ENCODE assay signal across 8 cellular contexts in genomic region chr11:45180888-45181594, GRCh38. TPM values are rescaled to one million over a fixed set of nuclear protein-coding genes. Genes with fewer than 3 reads are reported as not detected.
DNase-seq lines count a peak whose midpoint lies in the region; ATAC-seq and TF ChIP-seq lines count a peak whose summit lies in the region.

No MANE protein-coding gene starts in this region.

- H3K27me3 ChIP-seq in HL-60 (ENCODE audit: insufficient read depth, poor library complexity, severe bottlenecking): peaks cover 13% of the 10 kb centered on the region

- H3K27ac ChIP-seq in HL-60 (replicated peaks): no peak overlapping the region

- ATAC-seq in activated CD4-positive, CD25-positive, alpha-beta regulatory T cell treated with anti-CD3 and anti-CD28 coated beads, Interleukin-2, amount 50 U/mL, for 24 hours: peak; percentile 86 to 93
- no peak for ATAC-seq in GM18505 (IDR thresholded peaks at IDR 0.05; ENCODE audit: unreplicated experiment)

- peak overlapping the region; percentile 22 for H3K4me3 ChIP-seq in HL-60 (replicated peaks; ENCODE audit: insufficient read depth, low read length)

- no peak for TF ChIP-seq CTCF in HL-60 (IDR thresholded peaks at IDR 0.05; ENCODE audit: insufficient read depth, low read length)

- DNase-seq in AG08395 (ENCODE audit: low spot score) (peak; percentile 90), HL-60 (ENCODE audit: low read depth in 1 of 2, low spot score in 1 of 2) (peak; percentile 24), dermis blood vessel endothelial cell (peak; percentile 54), lung microvascular endothelial cell (ENCODE audit: low read depth in 2 of 2) (peak; percentile 43 to 54), NCI-H1092 (lab: John Stamatoyannopoulos, UW) (no peak)
- peak; percentile 29 to 33 for DNase-seq in stimulated activated CD8-positive, alpha-beta memory T cell treated with anti-CD3 and anti-CD28 coated beads, Interleukin-7, amount 100 ng/mL, for 48 hours (ENCODE audit: extremely low read depth in 1 of 2, low read depth in 1 of 2)

- no peak for TF ChIP-seq POLR2A in GM18505 (IDR thresholded peaks at IDR 0.05; ENCODE audit: borderline replicate concordance, extremely low read depth, insufficient read depth, insufficient read length)

RNA-seq across cellular contexts. Expression of gene PRDM11, which starts 34.6 kb away (rescaled TPM):
- total RNA-seq in dermis blood vessel endothelial cell: 11.7 and 14.6 TPM in 2 replicates
- total RNA-seq in lung microvascular endothelial cell: 4.4 and 7.9 TPM in 2 replicates
